In the genomic region with DNA sequence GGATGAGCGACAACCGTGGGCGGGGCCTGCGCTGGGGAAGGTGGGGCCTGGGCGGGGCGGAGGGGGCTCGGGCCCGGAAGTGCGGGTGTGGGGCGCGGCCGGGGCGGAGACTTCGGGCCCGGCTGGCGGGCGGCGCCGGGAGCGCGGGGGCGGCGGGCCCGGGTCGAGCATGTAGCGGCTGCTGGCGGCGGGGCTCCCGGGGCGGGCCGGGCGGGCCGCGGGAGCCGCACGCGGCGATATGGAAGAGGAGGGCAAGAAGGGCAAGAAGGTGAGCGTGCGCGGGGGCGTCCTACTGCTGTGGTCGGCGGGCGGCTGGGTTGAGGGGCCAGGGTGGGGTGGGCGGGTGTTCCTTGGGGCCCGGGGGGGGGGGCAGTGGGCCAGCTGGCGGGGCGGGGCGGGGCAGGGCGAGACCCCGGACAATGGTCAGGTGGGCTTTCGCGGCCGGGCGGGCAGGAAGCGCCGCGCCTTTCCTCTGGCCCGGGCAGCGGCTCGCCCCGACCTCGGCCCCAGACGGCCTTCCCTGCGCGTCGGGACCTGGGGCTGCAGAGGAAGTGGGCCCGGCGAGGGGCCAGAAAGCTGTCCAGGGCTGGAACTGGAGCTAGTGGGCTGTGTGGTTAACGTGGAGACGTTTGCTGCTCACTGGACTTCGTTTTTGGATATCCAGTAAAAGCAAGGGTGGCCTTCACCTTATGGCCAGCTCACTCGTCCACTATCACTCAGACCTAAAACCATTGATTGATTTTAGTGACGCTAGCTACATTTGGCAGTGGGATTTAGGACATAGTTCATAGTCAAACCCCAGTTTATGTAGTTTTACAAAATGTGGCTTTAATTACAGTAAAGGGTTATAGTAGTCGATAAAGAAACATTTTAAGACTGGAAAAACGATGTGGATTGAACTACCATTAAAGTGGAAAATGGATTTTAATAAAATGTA, we compare ENCODE assay signal across 8 cellular contexts. TPM values are rescaled to one million over a fixed set of nuclear protein-coding genes. Genes with fewer than 3 reads are reported as not detected.
DNase-seq lines count a peak whose midpoint lies in the region; ATAC-seq and TF ChIP-seq lines count a peak whose summit lies in the region.

Gene CCM2, plus strand, starts transcription at position 106 of the 937 bp plus-strand sequence. Its CDS starts 133 bp downstream, at position 239.

- H3K36me3 ChIP-seq in duodenal mucosa (ENCODE audit: control insufficient read depth in 1 of 2, insufficient read depth in 2 of 2, low read length in 2 of 2) (no peaks in the 10 kb centered on the region), lower lobe of right lung (no peaks in the 10 kb centered on the region), thoracic aorta (no peaks in the 10 kb centered on the region)

- H3K4me3 ChIP-seq in duodenal mucosa (ENCODE audit: low read depth in 1 of 2, low read length in 2 of 2) (peak within 1 kb of the TSS; percentile 90 to 98), lower lobe of right lung (peak within 1 kb of the TSS; percentile 78), thoracic aorta (peak within 1 kb of the TSS; percentile 82)

- peaks cover 17 to 20% of the 10 kb centered on the region in 2 donors for H3K4me1 ChIP-seq in duodenal mucosa (ENCODE audit: control insufficient read depth in 1 of 2, insufficient read depth in 2 of 2, low read length in 2 of 2)
- peaks cover 28% of the 10 kb centered on the region for H3K4me1 ChIP-seq in lower lobe of right lung
- H3K4me1 ChIP-seq in thoracic aorta (ENCODE audit: control insufficient read depth in 1 of 2, low read depth in 2 of 2): peaks cover 7 to 24% of the 10 kb centered on the region in 2 donors

- peak; percentile 23; the same call in 1 of the 2 replicates for TF ChIP-seq POLR2A in Raji (IDR thresholded peaks at IDR 0.05; ENCODE audit: insufficient read depth, low read depth, low read length)

- H3K27me3 ChIP-seq in duodenal mucosa (ENCODE audit: control insufficient read depth in 1 of 2, insufficient read depth in 2 of 2, low read length in 2 of 2) (no peaks in the 10 kb centered on the region), lower lobe of right lung (ENCODE audit: low read depth) (no peaks in the 10 kb centered on the region), thoracic aorta (replicated peaks; ENCODE audit: insufficient read depth) (no peaks in the 10 kb centered on the region)

- TF ChIP-seq CTCF in lower lobe of right lung (IDR thresholded peaks at IDR 0.05): no peak
- TF ChIP-seq CTCF in thoracic aorta (IDR thresholded peaks at IDR 0.05): no peak

- H3K27ac ChIP-seq in duodenal mucosa (ENCODE audit: low read depth, low read length): peak within 1 kb of the TSS; percentile 81
- H3K27ac ChIP-seq in lower lobe of right lung: peak within 1 kb of the TSS; percentile 89
- peak within 1 kb of the TSS; percentile 84 to 87 for H3K27ac ChIP-seq in thoracic aorta

- intact Hi-C loops in lower lobe of right lung (cut with DNase I): no loop called here

- H3K9me3 ChIP-seq in duodenal mucosa (ENCODE audit: control insufficient read depth in 1 of 2, low read length in 2 of 2): no peaks in the 10 kb centered on the region
- no peaks in the 10 kb centered on the region for H3K9me3 ChIP-seq in lower lobe of right lung
- H3K9me3 ChIP-seq in thoracic aorta: no peaks in the 10 kb centered on the region

- peak; percentile 6 for ATAC-seq in HG02588 (IDR thresholded peaks at IDR 0.05; ENCODE audit: unreplicated experiment)
- peak; percentile 19 to 32 for ATAC-seq in lower lobe of right lung
- ATAC-seq in thoracic aorta (ENCODE audit: insufficient number of reproducible peaks, low FRiP score, low read depth): no peak

- DNase-seq in NCI-H1092 treated with DMSO at 0.1 percent for 48 hours (lab: John Stamatoyannopoulos, UW) (peak; percentile 63), NCI-H1092 (lab: John Stamatoyannopoulos, UW) (no peak), lower lobe of right lung (peak; percentile 78), thoracic aorta (ENCODE audit: low spot score) (no peak), SKM-1 treated with dmso at 0.1 percent for 144 hours (lab: John Stamatoyannopoulos, UW; ENCODE audit: unreplicated experiment) (no peak)

- H3K9ac ChIP-seq in duodenal mucosa (ENCODE audit: low read depth in 1 of 2, low read length in 2 of 2): peak within 1 kb of the TSS; percentile 87 to 90

RNA-seq across cellular contexts. Expression of gene CCM2, which starts in this region (rescaled TPM):
- total RNA-seq in lower lobe of right lung (45.7 TPM), thoracic aorta (10 to 100 TPM; 43.0 to 49.7 TPM)

Comparison
In these comparisons a context has a peak if more than half of its experiments do, and no peak if none do; other contexts are left out.
1. DNase-seq: peak in NCI-H1092 treated with DMSO at 0.1 percent for 48 hours (single experiment) and lower lobe of right lung (single experiment); none in NCI-H1092 (single experiment), thoracic aorta (single experiment) and SKM-1 treated with dmso at 0.1 percent for 144 hours (single experiment).
2. Peak in every context shown above with its lines, with median percentiles within 50 percentile points of each other: H3K27ac ChIP-seq and H3K4me3 ChIP-seq.